In the genomic region with DNA sequence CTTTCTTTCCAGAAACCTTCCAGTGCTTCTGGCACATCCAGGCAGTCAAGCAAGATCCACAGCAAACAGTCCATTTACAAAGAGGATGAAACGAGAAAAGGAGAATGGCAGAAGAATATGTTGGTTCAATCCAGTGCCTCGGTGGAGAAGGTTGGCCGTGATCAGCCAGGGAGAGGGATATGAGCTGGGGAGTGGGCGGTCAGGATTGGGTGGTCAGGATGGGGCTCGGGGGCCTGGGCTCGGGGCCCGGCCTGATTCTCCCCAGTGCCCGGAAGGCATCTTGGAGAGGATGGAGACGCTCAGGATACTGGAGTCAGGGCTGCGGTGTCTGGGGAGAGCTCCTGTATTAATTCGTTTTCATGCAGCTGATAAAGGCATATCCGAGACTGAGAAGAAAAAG, we compare ENCODE assay signal across 25 cellular contexts.
"Had no signal": no experiment of that assay in that cellular context is flagged by ENCODE, and none has a peak within 500 bp of the region (broad histone marks: within the 10 kb centered on the region; RNA-seq: fewer than 3 reads in every experiment).

No MANE protein-coding gene starts in this region.

- H3K4me3 Mint-ChIP-seq: activated CD4-positive, alpha-beta memory T cell treated with anti-CD3 and anti-CD28 coated beads for 36 hours; activated T-cell treated with anti-CD3 and anti-CD28 coated beads, Interleukin-2, amount 50 U/mL, for 72 hours; central memory CD8-positive, alpha-beta T cell; dendritic cell treated with granulocyte-macrophage colony-stimulating factor and Interleukin-4, amounts not matched to agents 40 ng/mL and 50 ng/mL, for 4 days; endodermal cell; mesothelial cell of epicardium; naive thymus-derived CD4-positive, alpha-beta T cell; T-helper 2 cell treated with Interferon-gamma antibody and Interleukin-4, amounts not matched to agents 5 μg/mL and 100 μg/mL, for 36 hours had no signal

- H3K27ac ChIP-seq: foreskin keratinocyte, heart left ventricle, left lung, pancreas, psoas muscle, upper lobe of left lung had no signal

- H3K4me1 ChIP-seq: foreskin keratinocyte, heart left ventricle, left lung, pancreas, psoas muscle, upper lobe of left lung had no signal

- H3K36me3 Mint-ChIP-seq: mesothelial cell of epicardium had no signal

- ATAC-seq: activated naive CD4-positive, alpha-beta T cell treated with anti-CD3 and anti-CD28 coated beads, Interleukin-2, amount 50 U/mL, for 72 hours; activated T-cell treated with anti-CD3 and anti-CD28 coated beads, Interleukin-2, amount 50 U/mL, for 72 hours; esophagus mucosa; foreskin keratinocyte; heart left ventricle; left lung; naive thymus-derived CD4-positive, alpha-beta T cell; pancreas; psoas muscle; stimulated activated naive CD8-positive, alpha-beta T cell treated with anti-CD3 and anti-CD28 coated beads, Interleukin-15, Interleukin-2, amounts not matched to agents 100 U/mL and 50 U/mL, for 24 hours had no signal

- H3K27me3 ChIP-seq: heart left ventricle, left lung, pancreas, upper lobe of left lung had no signal

- H3K27me3 Mint-ChIP-seq: activated CD4-positive, alpha-beta memory T cell treated with anti-CD3 and anti-CD28 coated beads for 36 hours; central memory CD8-positive, alpha-beta T cell had no signal

- H3K9me3 ChIP-seq: pancreas had no signal

- H3K36me3 ChIP-seq: heart left ventricle, left lung, pancreas, upper lobe of left lung had no signal

- H3K27ac Mint-ChIP-seq: activated CD4-positive, alpha-beta memory T cell treated with anti-CD3 and anti-CD28 coated beads for 36 hours; activated T-cell treated with anti-CD3 and anti-CD28 coated beads, Interleukin-2, amount 50 U/mL, for 72 hours; dendritic cell treated with granulocyte-macrophage colony-stimulating factor and Interleukin-4, amounts not matched to agents 40 ng/mL and 50 ng/mL, for 4 days; endodermal cell; mesothelial cell of epicardium; naive thymus-derived CD4-positive, alpha-beta T cell; T-helper 2 cell treated with Interferon-gamma antibody and Interleukin-4, amounts not matched to agents 5 μg/mL and 100 μg/mL, for 36 hours had no signal

- H3K4me3 ChIP-seq: heart left ventricle, left lung, pancreas, psoas muscle, upper lobe of left lung had no signal

- FAIRE-seq: islet of Langerhans, pancreas had no signal

- DNase-seq: activated CD4-positive, alpha-beta memory T cell treated with anti-CD3 and anti-CD28 coated beads for 36 hours; activated CD4-positive, alpha-beta T cell treated with anti-CD3 and anti-CD28 coated beads for 4 hours; activated CD4-positive, CD25-positive, alpha-beta regulatory T cell; activated naive CD4-positive, alpha-beta T cell; activated T-cell treated with anti-CD3 and anti-CD28 coated beads for 4 hours; activated T-cell treated with anti-CD3 and anti-CD28 coated beads, Interleukin-2, amount 50 U/mL, for 72 hours; endodermal cell; foreskin keratinocyte; heart left ventricle; left lung; mammary epithelial cell; naive thymus-derived CD4-positive, alpha-beta T cell; psoas muscle; stimulated activated CD4-positive, alpha-beta T cell treated with anti-CD3 and anti-CD28 coated beads, Interleukin-2, amount 100 ng/mL, for 48 hours; stimulated activated naive CD8-positive, alpha-beta T cell treated with anti-CD3 and anti-CD28 coated beads, Interleukin-15, Interleukin-2, amounts not matched to agents 100 U/mL and 50 U/mL, for 24 hours; T-helper 1 cell; upper lobe of left lung had no signal

- H3K4me1 Mint-ChIP-seq: central memory CD8-positive, alpha-beta T cell; endodermal cell; mesothelial cell of epicardium; naive thymus-derived CD4-positive, alpha-beta T cell had no signal
